Comparison of ENCODE assay signal across 22 cellular contexts in genomic region chrX:37679888-37680287, GRCh38. TPM values are rescaled to one million over a fixed set of nuclear protein-coding genes. Genes with fewer than 3 reads are reported as not detected.
"Had no signal": no experiment of that assay in that cellular context is flagged by ENCODE, and none has a peak within 500 bp of the region (broad histone marks: within the 10 kb centered on the region; RNA-seq: fewer than 3 reads in every experiment).

No MANE protein-coding gene starts in this region.

- H3K27me3 ChIP-seq: right lobe of liver, upper lobe of left lung had no signal

- ATAC-seq: esophagus mucosa; heart right ventricle; naive thymus-derived CD4-positive, alpha-beta T cell; right lobe of liver; stimulated activated naive B cell treated with anti-CD40 and anti-IgM and Interleukin-4, amounts not matched to agents 10 μg/mL and 1 μg/mL and 100 μg/mL, for 72 hours; stimulated activated naive CD8-positive, alpha-beta T cell treated with anti-CD3 and anti-CD28 coated beads, Interleukin-15, amount 100 ng/mL, for 72 hours had no signal

- H2AFZ ChIP-seq: parathyroid adenoma had no signal

- H3K4me3 ChIP-seq: coronary artery, dorsolateral prefrontal cortex, heart right ventricle, prostate gland, right lobe of liver, upper lobe of left lung, uterus had no signal

- H3K79me2 ChIP-seq: parathyroid adenoma had no signal

- H3K27ac ChIP-seq: coronary artery, dorsolateral prefrontal cortex, heart right ventricle, parathyroid adenoma, prostate gland, right lobe of liver, upper lobe of left lung, uterus had no signal

- DNase-seq: dorsolateral prefrontal cortex; effector CD8-positive, alpha-beta T cell; heart right ventricle; hypothalamus; kidney glomerular epithelial cell; naive thymus-derived CD4-positive, alpha-beta T cell; nephron progenitor cell; right lobe of liver; stimulated activated CD4-positive, alpha-beta T cell treated with anti-CD3 and anti-CD28 coated beads, Interleukin-2, amount 100 ng/mL, for 24 hours; stimulated activated CD4-positive, alpha-beta T cell treated with anti-CD3 and anti-CD28 coated beads, Interleukin-4, amount 100 ng/mL, for 4 hours; stimulated activated naive B cell treated with anti-CD40 and anti-IgM and Interleukin-4, amounts not matched to agents 10 μg/mL and 1 μg/mL and 100 μg/mL, for 72 hours; stimulated activated naive CD8-positive, alpha-beta T cell treated with anti-CD3 and anti-CD28 coated beads, Interleukin-15, amount 100 ng/mL, for 72 hours; upper lobe of left lung; uterus had no signal

- H3K36me3 ChIP-seq: heart right ventricle, prostate gland, right lobe of liver, upper lobe of left lung, uterus had no signal

- H3K4me1 ChIP-seq: parathyroid adenoma, prostate gland, right lobe of liver, upper lobe of left lung, uterus had no signal

- FAIRE-seq: frontal cortex, islet of Langerhans had no signal

- H3K9ac ChIP-seq: parathyroid adenoma had no signal

- H3K9me3 ChIP-seq: heart right ventricle, prostate gland, right lobe of liver, upper lobe of left lung, uterus had no signal

RNA-seq across cellular contexts. Expression of gene XK, which starts 5.7 kb away (rescaled TPM):
- total RNA-seq: glomerular endothelial cell, lung microvascular endothelial cell had no signal
- polyA plus RNA-seq: naive thymus-derived CD4-positive, alpha-beta T cell had no signal
